In genomic region chr9:27433599-27434325, GRCh38 we compare ENCODE assay signal across 24 cellular contexts.
DNase-seq lines count a peak whose midpoint lies in the region; ATAC-seq and TF ChIP-seq lines count a peak whose summit lies in the region.
"Had no signal": no experiment of that assay in that cellular context is flagged by ENCODE, and none has a peak within 500 bp of the region (broad histone marks: within the 10 kb centered on the region; RNA-seq: fewer than 3 reads in every experiment).

No MANE protein-coding gene starts in this region.

- no peak for ATAC-seq in CD8-positive, alpha-beta T cell
- ATAC-seq: effector memory CD8-positive, alpha-beta T cell; left lobe of liver; stimulated activated memory B cell treated with anti-CD40 and anti-IgM and Interleukin-4, amounts not matched to agents 10 μg/mL and 1 μg/mL and 100 μg/mL, for 72 hours had no signal

- no peaks in the 10 kb centered on the region for H3K36me3 ChIP-seq in CD8-positive, alpha-beta T cell (ENCODE audit: insufficient read depth, low read length)
- H3K36me3 ChIP-seq: neutrophil, tibial nerve had no signal

- CTCF ChIA-PET in HEK293T (lab: Yijun Ruan, JAX), result no interaction called here
- CTCF ChIA-PET in CD8-positive, alpha-beta T cell (lab: Charles Lee), result no interaction called here

- H3K4me1 Mint-ChIP-seq in mesothelial cell of epicardium, result peaks cover 83% of the 10 kb centered on the region
- peaks cover 9% of the 10 kb centered on the region for H3K4me1 Mint-ChIP-seq in CD8-positive, alpha-beta T cell (ENCODE audit: low read depth)

- H3K27me3 ChIP-seq in CD8-positive, alpha-beta T cell (ENCODE audit: insufficient read depth, low read length), result no peaks in the 10 kb centered on the region
- H3K27me3 ChIP-seq: neutrophil, tibial nerve had no signal

- no peak overlapping the region for H3K4me3 ChIP-seq in coronary artery
- no peak overlapping the region for H3K4me3 ChIP-seq in CD8-positive, alpha-beta T cell (ENCODE audit: low read depth, low read length)
- H3K4me3 ChIP-seq: tibial nerve had no signal

- H3K36me3 Mint-ChIP-seq in mesothelial cell of epicardium, result peaks cover 4% of the 10 kb centered on the region
- H3K36me3 Mint-ChIP-seq in CD8-positive, alpha-beta T cell, result no peaks in the 10 kb centered on the region
- H3K36me3 Mint-ChIP-seq: activated naive CD4-positive, alpha-beta T cell treated with anti-CD3 and anti-CD28 coated beads, Interleukin-2, amount 10 ng/mL, durations not matched to agents 7 days and 5 days; stimulated activated memory B cell treated with anti-CD40 and anti-IgM and Interleukin-4, amounts not matched to agents 10 μg/mL and 1 μg/mL and 100 μg/mL, for 72 hours had no signal

- H3K27ac ChIP-seq in coronary artery, result peak overlapping the region; percentile 16 to 42
- peak overlapping the region; percentile 36 for H3K27ac ChIP-seq in temporal lobe (ENCODE audit: low read depth, low read length)
- H3K27ac ChIP-seq in CD8-positive, alpha-beta T cell (ENCODE audit: low read depth, low read length), result no peak overlapping the region
- H3K27ac ChIP-seq: neutrophil had no signal

- no peak overlapping the region for H3K4me3 Mint-ChIP-seq in mesothelial cell of epicardium
- H3K4me3 Mint-ChIP-seq in CD8-positive, alpha-beta T cell, result no peak overlapping the region
- H3K4me3 Mint-ChIP-seq: activated naive CD4-positive, alpha-beta T cell treated with anti-CD3 and anti-CD28 coated beads, Interleukin-2, amount 10 ng/mL, durations not matched to agents 7 days and 5 days; activated T-cell treated with anti-CD3 and anti-CD28 coated beads, Interleukin-2, amount 50 U/mL, for 24 hours; effector memory CD8-positive, alpha-beta T cell; stimulated activated memory B cell treated with anti-CD40 and anti-IgM and Interleukin-4, amounts not matched to agents 10 μg/mL and 1 μg/mL and 100 μg/mL, for 72 hours had no signal

- no peak for DNase-seq in HEK293T (ENCODE audit: extremely low spot score)
- DNase-seq in coronary artery (ENCODE audit: low spot score), result no peak
- no peak for DNase-seq in mesothelial cell of epicardium (ENCODE audit: low spot score in 2 of 2, unreplicated experiment in 2 of 2)
- no peak for DNase-seq in AG20443 (ENCODE audit: low spot score)
- no peak for DNase-seq in GM03348 (ENCODE audit: low spot score)
- no peak for DNase-seq in NCI-H82 treated with DMSO at 0.1 percent for 48 hours (lab: John Stamatoyannopoulos, UW; ENCODE audit: unreplicated experiment)
- no peak for DNase-seq in CD8-positive, alpha-beta T cell
- DNase-seq: activated CD4-positive, CD25-positive, alpha-beta regulatory T cell treated with anti-CD3 and anti-CD28 coated beads, Interleukin-2, amount 50 U/mL, for 72 hours; activated naive CD4-positive, alpha-beta T cell treated with anti-CD3 and anti-CD28 coated beads, Interleukin-2, amount 10 ng/mL, durations not matched to agents 7 days and 5 days; activated T-cell treated with anti-CD3 and anti-CD28 coated beads, Interleukin-2, amount 50 U/mL, for 24 hours; anterior cingulate cortex; cerebellar nuclear complex; DMS79 treated with DMSO at 0.1 percent for 48 hours; effector memory CD8-positive, alpha-beta T cell; glutamatergic neuron; NCI-H1417 treated with DMSO at 0.1 percent for 48 hours; NCI-H2171; NCI-H69; right cardiac atrium had no signal

- intact Hi-C loops in CD8-positive, alpha-beta T cell (cut with DNase I, micrococcal nuclease), result no loop called here

- POLR2A ChIA-PET in HEK293T (lab: Yijun Ruan, JAX), result no interaction called here
- POLR2A ChIA-PET in CD8-positive, alpha-beta T cell (lab: Charles Lee), result no interaction called here

- H3K4me1 ChIP-seq in CD8-positive, alpha-beta T cell (ENCODE audit: insufficient read depth, low read length), result no peaks in the 10 kb centered on the region

- no peak for TF ChIP-seq CTCF in coronary artery (IDR thresholded peaks at IDR 0.05)
- TF ChIP-seq CTCF in mesothelial cell of epicardium (IDR thresholded peaks at IDR 0.05; ENCODE audit: unreplicated experiment), result no peak
- no peak for TF ChIP-seq CTCF in CD8-positive, alpha-beta T cell (IDR thresholded peaks at IDR 0.05)

- no peaks in the 10 kb centered on the region for H3K9me3 ChIP-seq in CD8-positive, alpha-beta T cell (ENCODE audit: low read length)
- H3K9me3 ChIP-seq: neutrophil, tibial nerve had no signal

- no peaks in the 10 kb centered on the region for H3K27me3 Mint-ChIP-seq in mesothelial cell of epicardium (ENCODE audit: low read depth)
- H3K27me3 Mint-ChIP-seq in CD8-positive, alpha-beta T cell (ENCODE audit: low read depth), result no peaks in the 10 kb centered on the region
- H3K27me3 Mint-ChIP-seq: activated T-cell treated with anti-CD3 and anti-CD28 coated beads, Interleukin-2, amount 50 U/mL, for 24 hours; stimulated activated memory B cell treated with anti-CD40 and anti-IgM and Interleukin-4, amounts not matched to agents 10 μg/mL and 1 μg/mL and 100 μg/mL, for 72 hours had no signal

- peak overlapping the region; percentile 89 for H3K27ac Mint-ChIP-seq in mesothelial cell of epicardium
- no peak overlapping the region for H3K27ac Mint-ChIP-seq in CD8-positive, alpha-beta T cell
- H3K27ac Mint-ChIP-seq: activated naive CD4-positive, alpha-beta T cell treated with anti-CD3 and anti-CD28 coated beads, Interleukin-2, amount 10 ng/mL, durations not matched to agents 7 days and 5 days; activated T-cell treated with anti-CD3 and anti-CD28 coated beads, Interleukin-2, amount 50 U/mL, for 24 hours; effector memory CD8-positive, alpha-beta T cell had no signal

- H3K9me3 Mint-ChIP-seq in mesothelial cell of epicardium, result peaks cover 4% of the 10 kb centered on the region
- H3K9me3 Mint-ChIP-seq in CD8-positive, alpha-beta T cell, result no peaks in the 10 kb centered on the region
- H3K9me3 Mint-ChIP-seq: activated naive CD4-positive, alpha-beta T cell treated with anti-CD3 and anti-CD28 coated beads, Interleukin-2, amount 10 ng/mL, durations not matched to agents 7 days and 5 days; activated T-cell treated with anti-CD3 and anti-CD28 coated beads, Interleukin-2, amount 50 U/mL, for 24 hours; effector memory CD8-positive, alpha-beta T cell; stimulated activated memory B cell treated with anti-CD40 and anti-IgM and Interleukin-4, amounts not matched to agents 10 μg/mL and 1 μg/mL and 100 μg/mL, for 72 hours had no signal

TF ChIP-seq in HEK293T, 16 proteins besides CTCF, POLR2A, EP300 and RAD21:
- TF ChIP-seq ELF4 (IDR thresholded peaks at IDR 0.05) (no peak), PKNOX1 (IDR thresholded peaks at IDR 0.05) (peak; percentile 57; the same call in 1 of the 2 replicates), HDGF (IDR thresholded peaks at IDR 0.05; ENCODE audit: borderline replicate concordance) (no peak)
